Comparison of ENCODE assay signal across 9 cellular contexts in genomic region chr18:73980289-73980979, GRCh38.
A peak's percentile ranks its signal among the peaks of the same experiment; 100 is the strongest.
DNase-seq lines count a peak whose midpoint lies in the region; TF ChIP-seq lines count a peak whose summit lies in the region.
"Had no signal": no experiment of that assay in that cellular context is flagged by ENCODE, and none has a peak within 500 bp of the region (broad histone marks: within the 10 kb centered on the region; RNA-seq: fewer than 3 reads in every experiment).

No MANE protein-coding gene starts in this region.

- no peaks in the 10 kb centered on the region for H4K20me1 ChIP-seq in osteoblast (ENCODE audit: insufficient read depth, low read length)

- H3K27ac ChIP-seq in osteoblast (ENCODE audit: low read depth, low read length) (no peak overlapping the region), uterus (no peak overlapping the region)

- no peak overlapping the region for H3K4me3 Mint-ChIP-seq in chondrocyte (ENCODE audit: unreplicated experiment)

- H3K4me1 Mint-ChIP-seq in chondrocyte (ENCODE audit: low read depth): no peaks in the 10 kb centered on the region

- H3K9me3 ChIP-seq in osteoblast (ENCODE audit: low read depth, low read length): no peaks in the 10 kb centered on the region
- H3K9me3 ChIP-seq in uterus: no peaks in the 10 kb centered on the region

- no peak overlapping the region for H3K27ac Mint-ChIP-seq in chondrocyte (ENCODE audit: unreplicated experiment)

- H3K36me3 ChIP-seq in osteoblast (ENCODE audit: insufficient read depth, low read length) (no peaks in the 10 kb centered on the region), uterus (no peaks in the 10 kb centered on the region)

- H3K27me3 ChIP-seq in osteoblast (ENCODE audit: insufficient read depth, low read length): no peaks in the 10 kb centered on the region
- H3K27me3 ChIP-seq in uterus: no peaks in the 10 kb centered on the region

- H3K4me3 ChIP-seq in osteoblast (ENCODE audit: insufficient read depth, low read length) (no peak overlapping the region), uterus (no peak overlapping the region)

- H2AFZ ChIP-seq in osteoblast (ENCODE audit: low read length): no peak overlapping the region

- no peak overlapping the region for H3K4me2 ChIP-seq in osteoblast (ENCODE audit: insufficient read depth, low read length)

- no peaks in the 10 kb centered on the region for H3K27me3 Mint-ChIP-seq in chondrocyte (ENCODE audit: low read depth)

- H3K79me2 ChIP-seq in osteoblast (ENCODE audit: insufficient read depth, low read length): no peaks in the 10 kb centered on the region

- intact Hi-C loops in uterus (cut with DNase I; ENCODE audit: low total_unique reads): no loop called here

- H3K4me1 ChIP-seq in osteoblast (ENCODE audit: insufficient read depth, low read length) (no peaks in the 10 kb centered on the region), uterus (no peaks in the 10 kb centered on the region)

- H3K36me3 Mint-ChIP-seq in chondrocyte (ENCODE audit: low read depth): no peaks in the 10 kb centered on the region

- H3K9me3 Mint-ChIP-seq in chondrocyte (ENCODE audit: low read depth): no peaks in the 10 kb centered on the region

- no peak for TF ChIP-seq POLR2A in uterus (IDR thresholded peaks at IDR 0.05)

- TF ChIP-seq CTCF in chondrocyte (IDR thresholded peaks at IDR 0.05) (peak; percentile 78), osteoblast (IDR thresholded peaks at IDR 0.05; ENCODE audit: extremely low read depth, low read depth, low read length) (peak; percentile 45), uterus (IDR thresholded peaks at IDR 0.05) (no peak)

- DNase-seq in NCI-H446 (lab: John Stamatoyannopoulos, UW) (peak; percentile 10 to 41), NCI-H446 treated with DMSO at 0.1 percent for 48 hours (lab: John Stamatoyannopoulos, UW) (no peak), NCI-H460 (ENCODE audit: extremely low read depth, low read depth) (peak; percentile 25), chondrocyte (ENCODE audit: low spot score) (no peak), osteoblast (ENCODE audit: insufficient read length, low spot score, missing footprints) (peak; percentile 79), uterus (no peak), pons (ENCODE audit: low spot score) (no peak)
- DNase-seq in activated CD4-positive, alpha-beta T cell treated with anti-CD3 and anti-CD28 coated beads, Interleukin-2, amount 50 U/mL, for 1 hour: no peak
- DNase-seq: NCI-H187 treated with DMSO at 0.1 percent for 48 hours had no signal

Comparison
In these comparisons a context has a peak if more than half of its experiments do, and no peak if none do; other contexts are left out.
1. DNase-seq: peak in NCI-H446 (2 of 2), NCI-H460 (single experiment) and osteoblast (single experiment); none in NCI-H446 treated with DMSO at 0.1 percent for 48 hours (single experiment), chondrocyte (single experiment), activated CD4-positive, alpha-beta T cell treated with anti-CD3 and anti-CD28 coated beads, Interleukin-2, amount 50 U/mL, for 1 hour (single experiment), uterus (0 of 2) and pons (single experiment).
2. CTCF ChIP-seq: peak in chondrocyte (single experiment) and osteoblast (single experiment); none in uterus (0 of 4).